In genomic region chr2:229344151-229344551, GRCh38 we compare ENCODE assay signal across 18 cellular contexts.
DNase-seq lines count a peak whose midpoint lies in the region; ATAC-seq and TF ChIP-seq lines count a peak whose summit lies in the region.
"Had no signal": no experiment of that assay in that cellular context is flagged by ENCODE, and none has a peak within 500 bp of the region (broad histone marks: within the 10 kb centered on the region; RNA-seq: fewer than 3 reads in every experiment).

No MANE protein-coding gene starts in this region.

- H3K36me3 Mint-ChIP-seq in stimulated activated naive B cell treated with anti-CD40 and anti-IgM and Interleukin-4, amounts not matched to agents 10 μg/mL and 1 μg/mL and 100 μg/mL, for 72 hours: no peaks in the 10 kb centered on the region

- H3K9ac ChIP-seq in adipocyte (ENCODE audit: low read length): no peak overlapping the region
- H3K9ac ChIP-seq: KMS-11 had no signal

- no peaks in the 10 kb centered on the region for H3K9me3 ChIP-seq in adipocyte (ENCODE audit: control insufficient read depth, low read length)
- H3K9me3 ChIP-seq: adrenal gland, ovary had no signal

- H3K4me3 ChIP-seq in AG10803 (ENCODE audit: low read length): no peak overlapping the region
- no peak overlapping the region for H3K4me3 ChIP-seq in adipocyte (ENCODE audit: low read length)
- H3K4me3 ChIP-seq in fibroblast of villous mesenchyme (ENCODE audit: low read depth, low read length): no peak overlapping the region
- H3K4me3 ChIP-seq: adrenal gland, dorsolateral prefrontal cortex, ovary had no signal

- peaks cover 0 to 3% of the 10 kb centered on the region in 2 donors for H3K9me3 Mint-ChIP-seq in stimulated activated naive B cell treated with anti-CD40 and anti-IgM and Interleukin-4, amounts not matched to agents 10 μg/mL and 1 μg/mL and 100 μg/mL, for 72 hours
- H3K9me3 Mint-ChIP-seq: activated CD4-positive, alpha-beta T cell treated with anti-CD3 and anti-CD28 coated beads, Interleukin-2, amount 10 ng/mL, durations not matched to agents 24 days and 14 days; activated T-cell treated with anti-CD3 and anti-CD28 coated beads, Interleukin-2, amount 50 U/mL, for 4 hours had no signal

- DNase-seq in AG10803 (ENCODE audit: low read depth) (peak; percentile 94), HCEC 1CT (peak; percentile 74), adipocyte (ENCODE audit: low read depth) (peak; percentile 78), fibroblast of villous mesenchyme (ENCODE audit: low read depth) (peak; percentile 51), SIG-M5 (lab: John Stamatoyannopoulos, UW) (no peak), NAMALWA (ENCODE audit: low spot score) (no peak)
- no peak for DNase-seq in stimulated activated naive B cell treated with anti-CD40 and anti-IgM and Interleukin-4, amounts not matched to agents 10 μg/mL and 1 μg/mL and 100 μg/mL, for 72 hours
- DNase-seq in stimulated activated CD4-positive, alpha-beta T cell treated with anti-CD3 and anti-CD28 coated beads, Interleukin-15, amount 100 ng/mL, for 24 hours: no peak
- DNase-seq: activated CD4-positive, alpha-beta T cell treated with anti-CD3 and anti-CD28 coated beads, Interleukin-2, amount 10 ng/mL, durations not matched to agents 24 days and 14 days; activated T-cell treated with anti-CD3 and anti-CD28 coated beads, Interleukin-2, amount 50 U/mL, for 4 hours; adrenal gland; dorsolateral prefrontal cortex; islet precursor cell; midbrain; NCI-H187; ovary; T-helper 9 cell had no signal

- H3K4me1 ChIP-seq in adipocyte (ENCODE audit: control insufficient read depth, insufficient read depth, low read length): peaks cover 14% of the 10 kb centered on the region
- H3K4me1 ChIP-seq: adrenal gland had no signal

- peaks cover 16 to 36% of the 10 kb centered on the region in 2 donors for H3K27me3 Mint-ChIP-seq in stimulated activated naive B cell treated with anti-CD40 and anti-IgM and Interleukin-4, amounts not matched to agents 10 μg/mL and 1 μg/mL and 100 μg/mL, for 72 hours
- H3K27me3 Mint-ChIP-seq: activated CD4-positive, alpha-beta T cell treated with anti-CD3 and anti-CD28 coated beads, Interleukin-2, amount 10 ng/mL, durations not matched to agents 24 days and 14 days had no signal

- no peaks in the 10 kb centered on the region for H3K27me3 ChIP-seq in adipocyte (replicated peaks; ENCODE audit: control insufficient read depth, insufficient read depth, low read length)
- H3K27me3 ChIP-seq: adrenal gland, dorsolateral prefrontal cortex, ovary had no signal

- H3K4me1 Mint-ChIP-seq in stimulated activated naive B cell treated with anti-CD40 and anti-IgM and Interleukin-4, amounts not matched to agents 10 μg/mL and 1 μg/mL and 100 μg/mL, for 72 hours: no peaks in the 10 kb centered on the region
- H3K4me1 Mint-ChIP-seq: activated CD4-positive, alpha-beta T cell treated with anti-CD3 and anti-CD28 coated beads, Interleukin-2, amount 10 ng/mL, durations not matched to agents 24 days and 14 days had no signal

- no peak overlapping the region for H3K4me3 Mint-ChIP-seq in stimulated activated naive B cell treated with anti-CD40 and anti-IgM and Interleukin-4, amounts not matched to agents 10 μg/mL and 1 μg/mL and 100 μg/mL, for 72 hours
- H3K4me3 Mint-ChIP-seq: activated CD4-positive, alpha-beta T cell treated with anti-CD3 and anti-CD28 coated beads, Interleukin-2, amount 10 ng/mL, durations not matched to agents 24 days and 14 days; activated T-cell treated with anti-CD3 and anti-CD28 coated beads, Interleukin-2, amount 50 U/mL, for 4 hours had no signal

- no peaks in the 10 kb centered on the region for H3K36me3 ChIP-seq in adipocyte (ENCODE audit: control insufficient read depth, insufficient read depth, low read length, severe bottlenecking)
- H3K36me3 ChIP-seq: adrenal gland, ovary had no signal

- TF ChIP-seq CTCF in AG10803 (conservative IDR thresholded peaks at IDR 0.05; ENCODE audit: low read length) (no peak), fibroblast of villous mesenchyme (IDR thresholded peaks at IDR 0.05; ENCODE audit: insufficient read depth, low read depth, low read length) (no peak)

- ATAC-seq in stimulated activated naive B cell treated with anti-CD40 and anti-IgM and Interleukin-4, amounts not matched to agents 10 μg/mL and 1 μg/mL and 100 μg/mL, for 72 hours (replicated peaks): no peak
- ATAC-seq: activated T-cell treated with anti-CD3 and anti-CD28 coated beads, Interleukin-2, amount 50 U/mL, for 4 hours had no signal

- no peak overlapping the region for H3K27ac Mint-ChIP-seq in stimulated activated naive B cell treated with anti-CD40 and anti-IgM and Interleukin-4, amounts not matched to agents 10 μg/mL and 1 μg/mL and 100 μg/mL, for 72 hours
- H3K27ac Mint-ChIP-seq: activated CD4-positive, alpha-beta T cell treated with anti-CD3 and anti-CD28 coated beads, Interleukin-2, amount 10 ng/mL, durations not matched to agents 24 days and 14 days had no signal

Comparison
In these comparisons a context has a peak if more than half of its experiments do, and no peak if none do; other contexts are left out.
1. DNase-seq: peak in AG10803 (single experiment), HCEC 1CT (single experiment), adipocyte (single experiment) and fibroblast of villous mesenchyme (single experiment); none in SIG-M5 (single experiment), NAMALWA (single experiment), stimulated activated naive B cell treated with anti-CD40 and anti-IgM and Interleukin-4, amounts not matched to agents 10 μg/mL and 1 μg/mL and 100 μg/mL, for 72 hours (single experiment) and stimulated activated CD4-positive, alpha-beta T cell treated with anti-CD3 and anti-CD28 coated beads, Interleukin-15, amount 100 ng/mL, for 24 hours (single experiment).